2 cellular contexts compared by ENCODE assay signal in genomic region chr18:23258566-23259265, GRCh38.
TF ChIP-seq lines count a peak whose summit lies in the region.

No MANE protein-coding gene starts in this region.

TF ChIP-seq in liver, 16 proteins besides CTCF, POLR2A, EP300 and RAD21 (continued from another document):
- TF ChIP-seq, protein P1, sequence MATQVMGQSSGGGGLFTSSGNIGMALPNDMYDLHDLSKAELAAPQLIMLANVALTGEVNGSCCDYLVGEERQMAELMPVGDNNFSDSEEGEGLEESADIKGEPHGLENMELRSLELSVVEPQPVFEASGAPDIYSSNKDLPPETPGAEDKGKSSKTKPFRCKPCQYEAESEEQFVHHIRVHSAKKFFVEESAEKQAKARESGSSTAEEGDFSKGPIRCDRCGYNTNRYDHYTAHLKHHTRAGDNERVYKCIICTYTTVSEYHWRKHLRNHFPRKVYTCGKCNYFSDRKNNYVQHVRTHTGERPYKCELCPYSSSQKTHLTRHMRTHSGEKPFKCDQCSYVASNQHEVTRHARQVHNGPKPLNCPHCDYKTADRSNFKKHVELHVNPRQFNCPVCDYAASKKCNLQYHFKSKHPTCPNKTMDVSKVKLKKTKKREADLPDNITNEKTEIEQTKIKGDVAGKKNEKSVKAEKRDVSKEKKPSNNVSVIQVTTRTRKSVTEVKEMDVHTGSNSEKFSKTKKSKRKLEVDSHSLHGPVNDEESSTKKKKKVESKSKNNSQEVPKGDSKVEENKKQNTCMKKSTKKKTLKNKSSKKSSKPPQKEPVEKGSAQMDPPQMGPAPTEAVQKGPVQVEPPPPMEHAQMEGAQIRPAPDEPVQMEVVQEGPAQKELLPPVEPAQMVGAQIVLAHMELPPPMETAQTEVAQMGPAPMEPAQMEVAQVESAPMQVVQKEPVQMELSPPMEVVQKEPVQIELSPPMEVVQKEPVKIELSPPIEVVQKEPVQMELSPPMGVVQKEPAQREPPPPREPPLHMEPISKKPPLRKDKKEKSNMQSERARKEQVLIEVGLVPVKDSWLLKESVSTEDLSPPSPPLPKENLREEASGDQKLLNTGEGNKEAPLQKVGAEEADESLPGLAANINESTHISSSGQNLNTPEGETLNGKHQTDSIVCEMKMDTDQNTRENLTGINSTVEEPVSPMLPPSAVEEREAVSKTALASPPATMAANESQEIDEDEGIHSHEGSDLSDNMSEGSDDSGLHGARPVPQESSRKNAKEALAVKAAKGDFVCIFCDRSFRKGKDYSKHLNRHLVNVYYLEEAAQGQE (IDR thresholded peaks at IDR 0.05), result no peak
- TF ChIP-seq YY1 (IDR thresholded peaks at IDR 0.05) (no peak), MAX (IDR thresholded peaks at IDR 0.05) (no peak), SP1 (IDR thresholded peaks at IDR 0.05) (no peak)

TF ChIP-seq in HepG2, 621 proteins besides CTCF, POLR2A, EP300 and RAD21 (continued from another document):
- TF ChIP-seq DRAP1 (CRISPR knock-in tag; IDR thresholded peaks at IDR 0.05) (no peak), REPIN1 (CRISPR knock-in tag; IDR thresholded peaks at IDR 0.05; ENCODE audit: borderline replicate concordance, low read depth) (no peak), SATB2 (CRISPR knock-in tag; IDR thresholded peaks at IDR 0.05) (no peak), ZBTB38 (CRISPR knock-in tag; IDR thresholded peaks at IDR 0.05) (no peak), ZNF350 (CRISPR knock-in tag; IDR thresholded peaks at IDR 0.05; ENCODE audit: borderline replicate concordance, low read depth) (no peak), ZSCAN25 (CRISPR knock-in tag; IDR thresholded peaks at IDR 0.05) (no peak), ZSCAN22 (CRISPR knock-in tag; IDR thresholded peaks at IDR 0.05) (no peak), MAFF (IDR thresholded peaks at IDR 0.05; ENCODE audit: low read depth, low read length) (no peak), ZNF737 (CRISPR knock-in tag; IDR thresholded peaks at IDR 0.05; ENCODE audit: borderline replicate concordance) (no peak), ZNF160 (CRISPR knock-in tag; IDR thresholded peaks at IDR 0.05) (no peak), NFE2L1 (CRISPR knock-in tag; IDR thresholded peaks at IDR 0.05; ENCODE audit: borderline replicate concordance) (no peak), ZNF460 (CRISPR knock-in tag; IDR thresholded peaks at IDR 0.05; ENCODE audit: borderline replicate concordance) (no peak), ZNF740 (CRISPR knock-in tag; IDR thresholded peaks at IDR 0.05) (no peak), SNAI1 (CRISPR knock-in tag; IDR thresholded peaks at IDR 0.05; ENCODE audit: borderline replicate concordance) (no peak), ZNF468 (CRISPR knock-in tag; IDR thresholded peaks at IDR 0.05) (no peak)
TF ChIP-seq in HepG2: peak in this region for 0.
